8 cellular contexts compared by ENCODE assay signal in the genomic region with DNA sequence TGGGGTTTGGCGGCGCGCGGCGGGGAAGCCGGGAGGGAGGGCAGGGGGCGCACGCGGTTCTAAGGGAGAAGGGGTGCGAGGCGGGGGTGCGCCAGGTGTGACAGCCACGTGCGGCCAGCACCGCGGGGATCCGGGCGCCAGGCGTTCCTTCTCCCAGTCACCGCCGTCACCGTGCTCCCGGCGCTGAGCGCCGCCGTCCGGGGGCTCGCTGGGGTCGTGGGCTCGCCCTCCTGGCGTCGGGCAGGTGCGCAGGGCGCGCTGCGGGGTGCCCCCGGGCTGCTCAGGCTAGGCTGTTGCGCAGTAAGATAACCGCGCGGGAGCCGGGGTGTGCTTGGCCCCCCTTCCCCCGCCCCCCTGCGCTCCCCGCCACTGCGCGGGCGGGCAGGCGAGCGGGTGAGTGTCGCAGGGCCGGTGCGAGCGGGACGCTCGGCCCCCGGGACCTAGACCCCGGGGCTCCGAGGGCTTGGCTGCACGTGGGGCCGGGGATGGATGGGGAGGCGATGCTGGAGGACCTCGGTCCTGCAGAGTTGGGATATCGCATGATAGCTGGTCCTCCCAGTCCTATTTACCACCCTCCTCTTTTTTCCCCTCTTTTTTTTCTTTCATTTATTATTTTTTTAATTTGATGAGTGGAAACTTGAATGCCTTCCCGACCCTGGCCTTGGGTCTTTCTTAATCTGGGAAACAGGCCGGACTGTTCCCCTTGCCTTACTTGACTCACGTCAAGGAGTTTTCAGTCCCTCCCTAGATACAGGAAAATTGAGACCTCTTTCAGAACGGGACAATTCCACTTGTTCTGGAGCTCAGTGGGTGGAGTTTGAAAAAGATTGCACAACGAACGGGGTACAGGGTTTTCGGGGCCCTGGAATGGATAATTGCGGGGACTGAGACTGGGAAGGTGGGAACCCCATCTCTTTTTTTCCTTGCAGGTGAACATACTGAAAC. TPM values are rescaled to one million over a fixed set of nuclear protein-coding genes. Genes with fewer than 3 reads are reported as not detected.
DNase-seq lines count a peak whose midpoint lies in the region; ATAC-seq and TF ChIP-seq lines count a peak whose summit lies in the region.

No MANE protein-coding gene starts in this region.

- H3K4me3 ChIP-seq in left lung, result peak overlapping the region; percentile 62 to 76

- H3K27me3 ChIP-seq in left lung, result no peaks in the 10 kb centered on the region

- peak in 3 of 4 experiments; percentile 5 to 15 (median 11) for DNase-seq in activated CD4-positive, CD25-positive, alpha-beta regulatory T cell (lab: John Stamatoyannopoulos, UW)
- DNase-seq in cerebellum (ENCODE audit: low spot score) (peak; percentile 14), left lung (peak; percentile 37 to 74), OCI-M2 (lab: John Stamatoyannopoulos, UW; ENCODE audit: unreplicated experiment) (no peak)
- peak in 2 of 3 experiments; percentile 17 to 24 for DNase-seq in stimulated activated CD4-positive, alpha-beta T cell treated with anti-CD3 and anti-CD28 coated beads, TNF-alpha, amount 100 ng/mL, for 4 hours (ENCODE audit: low read depth in 3 of 3)

- intact Hi-C loops in left lung (cut with DNase I), result no loop called here

- peaks cover 3 to 5% of the 10 kb centered on the region in 2 donors for H3K4me1 ChIP-seq in left lung

- no peaks in the 10 kb centered on the region for H3K36me3 ChIP-seq in left lung

- H3K9me3 ChIP-seq in left lung, result no peaks in the 10 kb centered on the region

- no peak for TF ChIP-seq CTCF in left lung (IDR thresholded peaks at IDR 0.05)

- peak overlapping the region; percentile 72 to 80 for H3K27ac ChIP-seq in left lung

- ATAC-seq in GM18909 (IDR thresholded peaks at IDR 0.05; ENCODE audit: poor library complexity, unreplicated experiment) (peak; percentile 19), HG03439 (IDR thresholded peaks at IDR 0.05; ENCODE audit: unreplicated experiment) (peak; percentile 24), left lung (peak; percentile 27), HG02981 (IDR thresholded peaks at IDR 0.05; ENCODE audit: unreplicated experiment) (no peak)

RNA-seq across cellular contexts. Expression of a gene that starts 0.8 kb away (rescaled TPM):
- total RNA-seq in cerebellum (10.3 TPM), left lung (10 to 100 TPM in 1 of 2 donors, 1 to 10 TPM in 1; 9.6 to 11.3 TPM)
